16 cellular contexts compared by ENCODE assay signal in genomic region chr9:134033516-134034214, GRCh38. TPM values are rescaled to one million over a fixed set of nuclear protein-coding genes. Genes with fewer than 3 reads are reported as not detected.
DNase-seq lines count a peak whose midpoint lies in the region; ATAC-seq, FAIRE-seq and TF ChIP-seq lines count a peak whose summit lies in the region.
"Had no signal": no experiment of that assay in that cellular context is flagged by ENCODE, and none has a peak within 500 bp of the region (broad histone marks: within the 10 kb centered on the region; RNA-seq: fewer than 3 reads in every experiment).

No MANE protein-coding gene starts in this region.

- DNase-seq in activated T-cell treated with anti-CD3 and anti-CD28 coated beads, Interleukin-2, amount 50 U/mL, for 24 hours: no peak
- DNase-seq in activated T-cell treated with anti-CD3 and anti-CD28 coated beads for 4 hours (no peak), D341Med (ENCODE audit: low spot score) (peak; percentile 12), bronchial epithelial cell (ENCODE audit: low read depth) (no peak), posterior vena cava (ENCODE audit: low spot score) (peak; percentile 25)
- no peak for DNase-seq in stimulated activated CD4-positive, alpha-beta T cell treated with anti-CD3 and anti-CD28 coated beads, Interleukin-4, amount 100 ng/mL, for 1 hour
- DNase-seq: DMS79, EL, H9 had no signal

- H3K4me3 Mint-ChIP-seq in activated T-cell treated with anti-CD3 and anti-CD28 coated beads, Interleukin-2, amount 50 U/mL, for 24 hours: no peak overlapping the region
- H3K4me3 Mint-ChIP-seq: CD14-positive monocyte; CD8-positive, alpha-beta memory T cell; GM23338; H9 had no signal

- peak; percentile 7 for FAIRE-seq in bronchial epithelial cell (lab: Jason Lieb, UNC)
- FAIRE-seq: G401.6, GM12891 had no signal

- no peaks in the 10 kb centered on the region for H3K9me3 Mint-ChIP-seq in activated T-cell treated with anti-CD3 and anti-CD28 coated beads, Interleukin-2, amount 50 U/mL, for 24 hours
- H3K9me3 Mint-ChIP-seq: CD14-positive monocyte, GM23338, H9 had no signal

- peaks cover 71% of the 10 kb centered on the region for H3K36me3 Mint-ChIP-seq in activated T-cell treated with anti-CD3 and anti-CD28 coated beads, Interleukin-2, amount 50 U/mL, for 24 hours (ENCODE audit: low read depth)

- no peak for ATAC-seq in HG02588 (IDR thresholded peaks at IDR 0.05; ENCODE audit: unreplicated experiment)
- ATAC-seq in GM21619 (IDR thresholded peaks at IDR 0.05; ENCODE audit: unreplicated experiment): no peak
- ATAC-seq: GM23338 had no signal

- intact Hi-C loops in posterior vena cava (cut with DNase I): no loop called here

- no peaks in the 10 kb centered on the region for H3K27me3 ChIP-seq in bronchial epithelial cell (ENCODE audit: control insufficient read depth, insufficient read depth, low read length)

- TF ChIP-seq CTCF in bronchial epithelial cell (IDR thresholded peaks at IDR 0.05; ENCODE audit: insufficient read depth, low read length, severe bottlenecking): no peak

- H3K27ac Mint-ChIP-seq in activated T-cell treated with anti-CD3 and anti-CD28 coated beads, Interleukin-2, amount 50 U/mL, for 24 hours: peak overlapping the region; percentile 7
- H3K27ac Mint-ChIP-seq: GM23338, H9 had no signal

- no peaks in the 10 kb centered on the region for H3K27me3 Mint-ChIP-seq in activated T-cell treated with anti-CD3 and anti-CD28 coated beads, Interleukin-2, amount 50 U/mL, for 24 hours
- H3K27me3 Mint-ChIP-seq: CD8-positive, alpha-beta memory T cell had no signal

- H3K4me3 ChIP-seq in bronchial epithelial cell (ENCODE audit: low read depth, low read length): no peak overlapping the region
- H3K4me3 ChIP-seq: GM23338 had no signal

- no peaks in the 10 kb centered on the region for H3K4me1 Mint-ChIP-seq in activated T-cell treated with anti-CD3 and anti-CD28 coated beads, Interleukin-2, amount 50 U/mL, for 24 hours (ENCODE audit: low read depth)
- H3K4me1 Mint-ChIP-seq: CD14-positive monocyte; CD8-positive, alpha-beta memory T cell; GM23338; H9 had no signal

- H3K36me3 ChIP-seq in bronchial epithelial cell (ENCODE audit: control insufficient read depth, insufficient read depth, low read length): peaks cover 23% of the 10 kb centered on the region

RNA-seq across cellular contexts. Expression of gene BRD3OS, which starts 8.4 kb away (rescaled TPM):
- total RNA-seq in bronchial epithelial cell: 5.6 and 5.8 TPM in 2 replicates
- 10 to 100 TPM; 11.9 to 14.3 TPM for total RNA-seq in posterior vena cava

RNA-seq across cellular contexts. Expression of gene BRD3, which starts 34.2 kb away (rescaled TPM):
- total RNA-seq in bronchial epithelial cell (4.5 and 6.5 TPM in 2 replicates), posterior vena cava (10 to 100 TPM; 32.2 to 32.6 TPM)

RNA-seq across cellular contexts. Expression of gene VAV2, which starts 41.5 kb away (rescaled TPM):
- total RNA-seq in bronchial epithelial cell (23.0 and 46.6 TPM in 2 replicates), posterior vena cava (10 to 100 TPM; 12.9 to 17.9 TPM)

Comparison
In these comparisons a context has a peak if more than half of its experiments do, and no peak if none do; other contexts are left out.
1. DNase-seq: peak in D341Med (single experiment) and posterior vena cava (single experiment); none in activated T-cell treated with anti-CD3 and anti-CD28 coated beads, Interleukin-2, amount 50 U/mL, for 24 hours (single experiment), activated T-cell treated with anti-CD3 and anti-CD28 coated beads for 4 hours (single experiment), bronchial epithelial cell (single experiment) and stimulated activated CD4-positive, alpha-beta T cell treated with anti-CD3 and anti-CD28 coated beads, Interleukin-4, amount 100 ng/mL, for 1 hour (single experiment).